ENCODE assay signal across 8 cellular contexts in genomic region chr3:160754855-160755747, GRCh38. TPM values are rescaled to one million over a fixed set of nuclear protein-coding genes. Genes with fewer than 3 reads are reported as not detected.
A peak's percentile ranks its signal among the peaks of the same experiment; 100 is the strongest.
DNase-seq lines count a peak whose midpoint lies in the region; ATAC-seq, FAIRE-seq and TF ChIP-seq lines count a peak whose summit lies in the region.

No MANE protein-coding gene starts in this region.

- no peak for TF ChIP-seq POLR2A in endothelial cell of umbilical vein (IDR thresholded peaks at IDR 0.05; ENCODE audit: low read depth, low read length)

- H3K9me3 ChIP-seq in HUES64 (ENCODE audit: insufficient read depth, low read depth, low read length) (no peaks in the 10 kb centered on the region), OCI-LY1 (ENCODE audit: low read length) (no peaks in the 10 kb centered on the region), endothelial cell of umbilical vein (replicated peaks; ENCODE audit: control insufficient read depth, insufficient read depth, low read length) (no peaks in the 10 kb centered on the region)

- H3K27ac ChIP-seq in HUES64 (ENCODE audit: low read depth, low read length) (peak overlapping the region; percentile 50; the same call in 1 of the 2 replicates), OCI-LY1 (ENCODE audit: low read depth, low read length, poor library complexity, severe bottlenecking) (no peak overlapping the region), endothelial cell of umbilical vein (ENCODE audit: insufficient read depth, low read depth, low read length) (peak overlapping the region; percentile 84)

- no peaks in the 10 kb centered on the region for H3F3A ChIP-seq in OCI-LY1 (ENCODE audit: insufficient read depth, low read length)

- H3K4me1 ChIP-seq in HUES64 (ENCODE audit: insufficient read depth, low read length) (peaks cover 18% of the 10 kb centered on the region), OCI-LY1 (ENCODE audit: insufficient read depth, low read length, severe bottlenecking) (peaks cover 30% of the 10 kb centered on the region), endothelial cell of umbilical vein (ENCODE audit: control insufficient read depth, extremely low read depth, insufficient read depth, low read length) (peaks cover 8% of the 10 kb centered on the region)

- no peaks in the 10 kb centered on the region for H3K9me2 ChIP-seq in OCI-LY1 (ENCODE audit: low read depth, low read length)

- WGBS in HUES64: under 1% methylated on average over 85 of the region's 85 CpGs

- H3K27me3 ChIP-seq in HUES64 (ENCODE audit: insufficient read depth, low read length) (peaks cover 55% of the 10 kb centered on the region), OCI-LY1 (ENCODE audit: insufficient read depth, low read length) (peaks cover 6% of the 10 kb centered on the region; the same call in 1 of the 2 replicates), endothelial cell of umbilical vein (ENCODE audit: control insufficient read depth in 2 of 2, insufficient read depth in 2 of 2, low read length in 2 of 2) (peaks cover 5 to 13% of the 10 kb centered on the region in 2 experiments)

- DNase-seq in DMS 273 (lab: John Stamatoyannopoulos, UW; ENCODE audit: unreplicated experiment) (peak; percentile 99), activated T-cell treated with anti-CD3 and anti-CD28 coated beads for 1 hour (ENCODE audit: low read depth) (peak; percentile 87), endothelial cell of umbilical vein (ENCODE audit: low read depth, low spot score) (peak; percentile 95), middle frontal gyrus (ENCODE audit: extremely low spot score, low spot score) (peak; percentile 89)
- peak; percentile 86 to 92 for DNase-seq in stimulated activated CD8-positive, alpha-beta memory T cell treated with anti-CD3 and anti-CD28 coated beads, Interleukin-15, amount 100 ng/mL, for 48 hours (ENCODE audit: low read depth in 2 of 2)

- H3K9ac ChIP-seq in HUES64 (ENCODE audit: low read depth, low read length) (peak overlapping the region; percentile 83), OCI-LY1 (ENCODE audit: low read length) (peak overlapping the region; percentile 80), endothelial cell of umbilical vein (replicated peaks; ENCODE audit: extremely low read depth, insufficient read depth, low read length) (peak overlapping the region; percentile 75)

- H3K79me2 ChIP-seq in OCI-LY1 (ENCODE audit: insufficient read depth, low read length): no peaks in the 10 kb centered on the region
- H3K79me2 ChIP-seq in endothelial cell of umbilical vein (ENCODE audit: control insufficient read depth, insufficient read depth, low read length): no peaks in the 10 kb centered on the region

- peak overlapping the region; percentile 82 for H3K4me2 ChIP-seq in OCI-LY1 (ENCODE audit: low read length)
- peak overlapping the region; percentile 82 for H3K4me2 ChIP-seq in endothelial cell of umbilical vein (ENCODE audit: insufficient read depth, low read length)

- no peaks in the 10 kb centered on the region for H3K36me3 ChIP-seq in HUES64 (ENCODE audit: insufficient read depth, low read length)
- H3K36me3 ChIP-seq in OCI-LY1 (ENCODE audit: insufficient read depth, low read length): no peaks in the 10 kb centered on the region
- no peaks in the 10 kb centered on the region for H3K36me3 ChIP-seq in endothelial cell of umbilical vein (ENCODE audit: control insufficient read depth in 2 of 2, extremely low read depth in 1 of 2, insufficient read depth in 2 of 2, low read length in 2 of 2)

- peak overlapping the region; percentile 91 for H3K4me3 ChIP-seq in HUES64 (ENCODE audit: low read length)
- peak overlapping the region; percentile 77 for H3K4me3 ChIP-seq in OCI-LY1 (ENCODE audit: low read depth, low read length, poor library complexity, severe bottlenecking)
- peak overlapping the region; percentile 49 to 80 (median 71) for H3K4me3 ChIP-seq in endothelial cell of umbilical vein (replicated peaks in 1 of 3; ENCODE audit: insufficient read depth in 1 of 3, low read depth in 1 of 3, low read length in 3 of 3)

- no peaks in the 10 kb centered on the region for H4K20me1 ChIP-seq in OCI-LY1 (ENCODE audit: insufficient read depth, low read length)
- no peaks in the 10 kb centered on the region for H4K20me1 ChIP-seq in endothelial cell of umbilical vein (replicated peaks; ENCODE audit: control insufficient read depth, extremely low read depth, insufficient read depth, low read length)

- TSS peak; percentile 87 for BruUV-seq in endothelial cell of umbilical vein (replicated peaks; lab: Mats Ljungman, UMichigan)

- H2AFZ ChIP-seq in OCI-LY1 (ENCODE audit: low read length) (peak overlapping the region; percentile 66), endothelial cell of umbilical vein (ENCODE audit: low read depth, low read length) (peak overlapping the region; percentile 88)

- peak; percentile 89 for ATAC-seq in GM21526 (IDR thresholded peaks at IDR 0.05; ENCODE audit: low FRiP score, unreplicated experiment)

- CTCF ChIA-PET in endothelial cell of umbilical vein (lab: Charles Lee): interaction anchor here (1.0 kb wide), 1 partner anchor 77 kb away, joined by 3 read pairs; no protein-coding TSS in a partner anchor

- POLR2A ChIA-PET in endothelial cell of umbilical vein (lab: Charles Lee): interaction anchor here (1.6 kb wide), 1 partner anchor 189 kb away, joined by 5 read pairs; the partner anchor contains the start of gene KPNA4

- FAIRE-seq in endothelial cell of umbilical vein (lab: Jason Lieb, UNC): peak; percentile 93

- TF ChIP-seq CTCF in OCI-LY1 (IDR thresholded peaks at IDR 0.05; ENCODE audit: low read length) (no peak), endothelial cell of umbilical vein (IDR thresholded peaks at IDR 0.05; ENCODE audit: extremely low read depth in 1 of 2, insufficient read depth in 1 of 2, low read depth in 1 of 2, low read length in 2 of 2) (no peak)

- intact Hi-C loops in endothelial cell of umbilical vein (cut with micrococcal nuclease): loop anchor here (1.0 to 5.0 kb wide), 6 partner anchors 187 to 662 kb away; partner anchors contain the start of gene KPNA4

- H3K9me1 ChIP-seq in endothelial cell of umbilical vein (replicated peaks; ENCODE audit: control insufficient read depth, extremely low read depth, insufficient read depth, low read length): no peaks in the 10 kb centered on the region

- dilution Hi-C loops in endothelial cell of umbilical vein (cut with MboI; ENCODE audit: extremely low pct_ligation_motif_present, low sequenced_read_pairs): no loop called here

TF ChIP-seq in endothelial cell of umbilical vein, 7 proteins besides CTCF, POLR2A, EP300 and RAD21:
- TF ChIP-seq MYC (IDR thresholded peaks at IDR 0.05; ENCODE audit: low read depth, low read length) (no peak), POLR2AphosphoS5 (IDR thresholded peaks at IDR 0.05; ENCODE audit: insufficient read depth, low read depth, low read length) (no peak), GATA2 (IDR thresholded peaks at IDR 0.05; ENCODE audit: insufficient read depth, insufficient read length, low read depth, low read length) (no peak), MAX (IDR thresholded peaks at IDR 0.05; ENCODE audit: insufficient read depth, insufficient read length) (no peak), EZH2 (IDR thresholded peaks at IDR 0.05; ENCODE audit: borderline replicate concordance, low read depth, low read length, severe bottlenecking) (no peak), FOS (IDR thresholded peaks at IDR 0.05; ENCODE audit: borderline replicate concordance, insufficient read depth, low read length) (no peak), JUN (IDR thresholded peaks at IDR 0.05; ENCODE audit: borderline replicate concordance, insufficient read depth, insufficient read length, low read depth) (no peak)
TF ChIP-seq in endothelial cell of umbilical vein: peak in this region for 0.

RNA-seq across cellular contexts. Expression of gene PPM1L, which starts 0.9 kb away (rescaled TPM):
- polyA plus RNA-seq in HUES64 (2013, experiment 1 of 2): 7.1 TPM
- 7.0 TPM for polyA plus RNA-seq in HUES64 (2013, experiment 2 of 2)
- 2.3 and 2.9 TPM in 2 replicates for total RNA-seq in endothelial cell of umbilical vein
- 0.35 and 0.63 TPM in 2 replicates for polyA plus RNA-seq in endothelial cell of umbilical vein
- 0.37 and 0.47 TPM in 2 replicates for polyA plus RNA-seq in endothelial cell of umbilical vein (2011; cell fraction: cytosol; rRNA removed)
- polyA plus RNA-seq in endothelial cell of umbilical vein (2011; cell fraction: nucleus; rRNA removed): 1.1 and 1.4 TPM in 2 replicates
- 0.37 and 0.64 TPM in 2 replicates for polyA plus RNA-seq in endothelial cell of umbilical vein (2012)
- 2.6 and 3.8 TPM in 2 replicates for polyA minus RNA-seq in endothelial cell of umbilical vein
- polyA minus RNA-seq in endothelial cell of umbilical vein (2011; cell fraction: cytosol; rRNA and poly(A)+ RNA removed): 16.2 TPM
- 3.4 and 3.9 TPM in 2 replicates for polyA minus RNA-seq in endothelial cell of umbilical vein (2011; cell fraction: nucleus; rRNA and poly(A)+ RNA removed)
